In the genomic region with DNA sequence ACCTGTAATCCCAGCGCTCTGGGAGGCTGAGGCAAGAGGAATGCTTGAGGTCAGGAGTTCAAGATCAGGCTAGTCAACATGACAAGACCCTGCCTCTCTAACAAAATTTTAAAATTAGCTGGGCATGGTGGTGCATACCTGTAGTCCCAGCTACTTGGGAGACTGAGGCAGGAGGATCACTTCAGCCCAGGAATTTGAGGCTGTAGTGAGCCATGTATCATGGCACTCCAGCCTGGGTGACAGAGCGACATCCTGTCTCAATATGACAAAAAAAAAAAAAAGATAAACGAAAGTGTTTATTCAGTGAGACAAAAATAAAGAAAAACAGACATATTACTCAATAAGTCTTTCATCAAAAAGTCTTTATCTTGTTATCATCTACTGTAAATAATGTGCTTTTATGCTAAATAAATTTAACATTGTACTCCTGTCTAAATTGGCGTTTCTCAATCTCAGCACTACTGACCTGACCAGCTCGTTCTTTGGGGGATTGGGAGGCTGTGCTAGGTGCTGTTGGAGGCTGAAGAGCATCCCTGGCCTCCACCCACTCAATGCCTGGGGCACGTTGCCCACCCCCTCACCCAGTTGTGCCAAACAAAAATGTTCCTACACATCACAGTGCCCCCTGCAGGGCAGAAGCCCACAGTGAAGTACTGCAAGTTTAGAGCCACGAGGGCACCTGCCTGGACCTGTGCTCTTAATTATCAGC, we compare ENCODE assay signal across 1 cellular context.
TF ChIP-seq lines count a peak whose summit lies in the region.

No MANE protein-coding gene starts in this region.

TF ChIP-seq in endothelial cell of umbilical vein, 7 proteins besides CTCF, POLR2A, EP300 and RAD21 (continued from another document):
- TF ChIP-seq EZH2 (IDR thresholded peaks at IDR 0.05; ENCODE audit: borderline replicate concordance, low read depth, low read length, severe bottlenecking) = no peak
